In the genomic region with DNA sequence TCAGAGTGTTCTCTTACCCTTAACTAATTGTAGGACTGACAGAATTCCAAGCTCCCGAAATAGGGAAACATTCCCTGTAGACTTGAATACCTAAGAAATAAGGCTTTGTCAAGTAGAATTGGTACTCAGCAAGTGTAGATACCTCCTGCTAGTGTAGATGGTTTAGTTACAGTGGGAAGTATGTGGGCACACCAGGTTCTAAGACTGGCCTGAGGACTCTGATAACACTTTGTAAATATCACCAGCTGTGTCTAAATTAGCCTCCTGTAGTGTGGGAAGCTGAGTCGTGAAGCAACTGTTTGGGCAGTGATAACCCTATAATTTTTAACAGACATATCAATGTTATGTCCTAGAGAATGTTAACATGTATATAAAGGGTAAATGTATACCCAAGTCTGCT, we compare ENCODE assay signal across 21 cellular contexts.
"Had no signal": no experiment of that assay in that cellular context is flagged by ENCODE, and none has a peak within 500 bp of the region (broad histone marks: within the 10 kb centered on the region; RNA-seq: fewer than 3 reads in every experiment).

No MANE protein-coding gene starts in this region.

- H3K4me1 Mint-ChIP-seq: activated T-helper 17 cell treated with anti-CD3 and anti-CD28 coated beads, Interleukin-2, amount 50 U/mL, for 72 hours had no signal

- H3K4me1 ChIP-seq: tibial nerve, uterus had no signal

- H3K27ac Mint-ChIP-seq: activated T-helper 17 cell treated with anti-CD3 and anti-CD28 coated beads, Interleukin-2, amount 50 U/mL, for 72 hours; dendritic cell treated with granulocyte-macrophage colony-stimulating factor and Interleukin-4, amounts not matched to agents 40 ng/mL and 50 ng/mL, for 4 days; effector memory CD8-positive, alpha-beta T cell; natural killer cell treated with Interleukin-12 subunit alpha and Interleukin-12 subunit beta and Interleukin-15 and Interleukin-18, amount 100 ng/mL, for 72 hours; T-helper 2 cell treated with Interferon-gamma antibody and Interleukin-4, amounts not matched to agents 5 μg/mL and 100 μg/mL, for 36 hours had no signal

- H3K9me3 Mint-ChIP-seq: activated T-helper 17 cell treated with anti-CD3 and anti-CD28 coated beads, Interleukin-2, amount 50 U/mL, for 72 hours; dendritic cell treated with granulocyte-macrophage colony-stimulating factor and Interleukin-4, amounts not matched to agents 40 ng/mL and 50 ng/mL, for 4 days; T-helper 2 cell treated with Interferon-gamma antibody and Interleukin-4, amounts not matched to agents 5 μg/mL and 100 μg/mL, for 36 hours had no signal

- H3K36me3 ChIP-seq: brain microvascular endothelial cell, tibial nerve, uterus had no signal

- H3K27me3 Mint-ChIP-seq: dendritic cell treated with granulocyte-macrophage colony-stimulating factor and Interleukin-4, amounts not matched to agents 40 ng/mL and 50 ng/mL, for 4 days; effector memory CD8-positive, alpha-beta T cell; natural killer cell treated with Interleukin-12 subunit alpha and Interleukin-12 subunit beta and Interleukin-15 and Interleukin-18, amount 100 ng/mL, for 72 hours had no signal

- H3K27me3 ChIP-seq: brain microvascular endothelial cell, tibial nerve, uterus had no signal

- H3K36me3 Mint-ChIP-seq: natural killer cell treated with Interleukin-12 subunit alpha and Interleukin-12 subunit beta and Interleukin-15 and Interleukin-18, amount 100 ng/mL, for 72 hours had no signal

- H3K9me3 ChIP-seq: mucosa of descending colon, tibial nerve, uterus had no signal

- H3K4me3 Mint-ChIP-seq: activated T-helper 17 cell treated with anti-CD3 and anti-CD28 coated beads, Interleukin-2, amount 50 U/mL, for 72 hours; dendritic cell treated with granulocyte-macrophage colony-stimulating factor and Interleukin-4, amounts not matched to agents 40 ng/mL and 50 ng/mL, for 4 days; effector memory CD8-positive, alpha-beta T cell; natural killer cell treated with Interleukin-12 subunit alpha and Interleukin-12 subunit beta and Interleukin-15 and Interleukin-18, amount 100 ng/mL, for 72 hours; T-helper 2 cell treated with Interferon-gamma antibody and Interleukin-4, amounts not matched to agents 5 μg/mL and 100 μg/mL, for 36 hours had no signal

- H3K27ac ChIP-seq: brain microvascular endothelial cell, epithelial cell of prostate, tibial nerve, uterus had no signal

- DNase-seq: activated naive CD4-positive, alpha-beta T cell treated with Interleukin-2 at 50 U/mL for 16 hours; activated T-cell treated with anti-CD3 and anti-CD28 coated beads for 4 hours; anterior cingulate cortex; brain microvascular endothelial cell; cerebellar nuclear complex; effector memory CD8-positive, alpha-beta T cell; foreskin melanocyte; head of caudate nucleus; mammary epithelial cell; mucosa of descending colon; small intestine; stimulated activated CD4-positive, alpha-beta T cell treated with anti-CD3 and anti-CD28 coated beads, Interleukin-4, amount 100 ng/mL, for 24 hours; stimulated activated naive CD4-positive, alpha-beta T cell treated with Interleukin-2 at 50 U/mL for 16 hours; substantia nigra; uterus had no signal

- H3K4me3 ChIP-seq: mucosa of descending colon, tibial nerve, uterus had no signal

- ATAC-seq: activated T-helper 17 cell treated with anti-CD3 and anti-CD28 coated beads, Interleukin-2, amount 50 U/mL, for 72 hours; effector memory CD8-positive, alpha-beta T cell; mucosa of descending colon; natural killer cell treated with Interleukin-12 subunit alpha and Interleukin-12 subunit beta and Interleukin-15 and Interleukin-18, amount 100 ng/mL, for 72 hours had no signal
